ENCODE assay signal across 2 cellular contexts in the genomic region with DNA sequence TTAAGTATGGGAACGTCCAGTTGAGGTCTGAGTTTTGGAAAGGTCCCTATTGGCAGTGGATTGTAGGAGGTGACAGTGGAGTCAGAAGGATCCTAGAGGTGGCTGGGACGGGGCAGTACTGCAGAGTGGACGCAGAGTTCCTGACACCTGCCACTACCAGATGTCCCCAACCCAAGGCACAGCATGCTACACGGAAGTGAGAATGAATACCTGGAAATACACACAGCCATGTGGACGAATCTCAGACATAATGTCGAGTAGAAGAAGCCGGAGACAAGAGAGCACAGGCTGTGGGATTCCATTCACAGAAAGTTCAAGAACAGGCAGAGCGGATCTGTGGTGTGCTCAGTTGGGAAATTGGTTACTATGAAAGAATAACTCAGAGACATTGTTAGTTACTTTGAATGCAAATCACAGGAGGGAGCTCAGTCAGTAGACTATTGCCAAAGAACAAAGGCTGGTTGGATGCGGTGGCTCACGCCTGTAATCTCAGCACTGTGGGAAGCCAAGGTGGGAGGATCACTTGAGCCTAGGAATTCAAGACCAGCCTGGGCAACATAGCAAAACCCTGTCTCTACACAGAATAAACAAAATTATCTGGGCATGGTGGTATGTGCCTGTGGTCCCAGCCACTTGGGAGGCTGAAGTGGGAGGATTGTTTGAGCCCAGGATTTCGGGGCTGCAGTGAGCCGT.
TF ChIP-seq lines count a peak whose summit lies in the region.

No MANE protein-coding gene starts in this region.

TF ChIP-seq in A549, 52 proteins besides CTCF, POLR2A, EP300 and RAD21:
- TF ChIP-seq CBX2 (IDR thresholded peaks at IDR 0.05; ENCODE audit: borderline replicate concordance, low read depth) = no peak
- TF ChIP-seq CHD2 (IDR thresholded peaks at IDR 0.05; ENCODE audit: low read length, partially characterized antibody) = no peak
- TF ChIP-seq NPAS2 (CRISPR knock-in tag; IDR thresholded peaks at IDR 0.05; ENCODE audit: borderline replicate concordance) = no peak
- TF ChIP-seq, protein P1, sequence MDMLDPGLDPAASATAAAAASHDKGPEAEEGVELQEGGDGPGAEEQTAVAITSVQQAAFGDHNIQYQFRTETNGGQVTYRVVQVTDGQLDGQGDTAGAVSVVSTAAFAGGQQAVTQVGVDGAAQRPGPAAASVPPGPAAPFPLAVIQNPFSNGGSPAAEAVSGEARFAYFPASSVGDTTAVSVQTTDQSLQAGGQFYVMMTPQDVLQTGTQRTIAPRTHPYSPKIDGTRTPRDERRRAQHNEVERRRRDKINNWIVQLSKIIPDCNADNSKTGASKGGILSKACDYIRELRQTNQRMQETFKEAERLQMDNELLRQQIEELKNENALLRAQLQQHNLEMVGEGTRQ (IDR thresholded peaks at IDR 0.05) = no peak
- no peak for TF ChIP-seq MAZ (IDR thresholded peaks at IDR 0.05; ENCODE audit: borderline replicate concordance, low read depth, low read length)
- TF ChIP-seq FOSB (CRISPR knock-in tag; IDR thresholded peaks at IDR 0.05) = no peak
- TF ChIP-seq HOXB13 (CRISPR knock-in tag; IDR thresholded peaks at IDR 0.05; ENCODE audit: low read depth) = no peak
TF ChIP-seq in A549: peak in this region for 0.

TF ChIP-seq in HEK293, 187 proteins besides CTCF, POLR2A, EP300 and RAD21:
- TF ChIP-seq OVOL3 (tag by site-specific recombination; IDR thresholded peaks at IDR 0.05) (no peak), ZFHX2 (tag by site-specific recombination; conservative IDR thresholded peaks at IDR 0.05) (0 out of 2 replicates have a peak, but pooled peaks have one; percentile 15)
